In the genomic region with DNA sequence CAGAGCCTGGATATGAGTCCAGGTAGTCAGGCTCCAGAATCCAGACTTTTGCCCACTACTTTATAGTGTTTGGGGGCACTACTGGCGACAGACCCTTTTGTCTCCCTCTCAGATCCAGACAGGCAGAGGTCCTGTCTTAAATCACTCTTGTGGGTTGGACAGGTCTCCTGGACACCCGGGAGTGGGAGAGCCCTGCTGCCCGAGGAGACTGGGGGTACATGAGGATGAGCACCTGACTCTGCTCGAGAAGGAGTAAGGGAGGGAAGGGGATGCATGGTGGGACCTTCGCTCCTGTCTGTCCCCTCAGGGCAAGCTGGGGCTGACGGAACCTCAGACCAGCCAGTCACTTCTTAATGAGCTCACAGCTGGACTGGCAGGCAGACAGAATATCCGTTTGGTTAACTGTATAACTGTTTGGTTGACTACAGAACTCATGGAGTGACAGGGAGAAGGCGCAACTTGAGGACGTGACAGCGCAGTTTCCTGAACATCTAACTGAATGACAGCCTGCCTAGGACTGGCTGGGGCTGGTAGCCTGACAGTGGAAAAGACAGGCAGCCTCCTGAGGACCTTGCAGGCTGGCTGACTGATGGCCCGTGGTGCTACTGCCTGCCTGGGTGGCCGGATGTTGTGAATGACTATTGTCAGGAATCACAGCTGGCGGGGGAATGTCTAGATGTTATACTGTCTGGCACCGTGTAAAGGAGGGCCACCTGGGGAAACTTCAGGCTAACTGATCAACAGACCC, we compare ENCODE assay signal across 10 cellular contexts. TPM values are rescaled to one million over a fixed set of nuclear protein-coding genes. Genes with fewer than 3 reads are reported as not detected.
DNase-seq lines count a peak whose midpoint lies in the region; ATAC-seq and TF ChIP-seq lines count a peak whose summit lies in the region.
"Had no signal": no experiment of that assay in that cellular context is flagged by ENCODE, and none has a peak within 500 bp of the region (broad histone marks: within the 10 kb centered on the region; RNA-seq: fewer than 3 reads in every experiment).

No MANE protein-coding gene starts in this region.

- intact Hi-C loops in colonic mucosa (cut with DNase I), result no loop called here

- H3K9me3 ChIP-seq in colonic mucosa (no peaks in the 10 kb centered on the region), trophoblast cell (ENCODE audit: insufficient read depth, low read depth, low read length) (no peaks in the 10 kb centered on the region)

- H3K27ac ChIP-seq in colonic mucosa (no peak overlapping the region), trophoblast cell (ENCODE audit: low read depth, low read length) (no peak overlapping the region)
- H3K27ac ChIP-seq: SK-N-MC had no signal

- peaks cover 5% of the 10 kb centered on the region for H3K79me2 ChIP-seq in trophoblast cell (ENCODE audit: control insufficient read depth, insufficient read depth, low read length, poor library complexity)

- no peak overlapping the region for H3K18ac ChIP-seq in trophoblast cell (ENCODE audit: low read length)

- no peaks in the 10 kb centered on the region for H3K27me3 Mint-ChIP-seq in T-helper 1 cell treated with Interleukin-12 subunit alpha and Interleukin-12 subunit beta and Interleukin-4 antibody, amounts not matched to agents 30 μg/mL and 1 μg/mL, for 36 hours (ENCODE audit: low read depth)

- no peak overlapping the region for H3K4me3 ChIP-seq in colonic mucosa
- H3K4me3 ChIP-seq in trophoblast cell (ENCODE audit: low read depth, low read length), result no peak overlapping the region

- H2AFZ ChIP-seq in trophoblast cell (ENCODE audit: insufficient read depth, low read length, poor library complexity), result peak overlapping the region; percentile 6

- no peak overlapping the region for H3K4ac ChIP-seq in trophoblast cell (ENCODE audit: low read depth, low read length)

- H3K79me1 ChIP-seq in trophoblast cell (ENCODE audit: low read length), result peaks cover 8% of the 10 kb centered on the region

- no peaks in the 10 kb centered on the region for H3K36me3 ChIP-seq in colonic mucosa
- peaks cover under 1 to 7% of the 10 kb centered on the region in 2 experiments for H3K36me3 ChIP-seq in trophoblast cell (ENCODE audit: control insufficient read depth in 1 of 2, insufficient read depth in 2 of 2, low read length in 2 of 2)

- H3K4me2 ChIP-seq in trophoblast cell (ENCODE audit: low read length), result peak overlapping the region; percentile 65

- no CpG with 5 or more reads among the region's 14 CpGs for WGBS in trophoblast cell (ENCODE audit: extremely low coverage, insufficient coverage, insufficient read length)

- H3K23ac ChIP-seq in trophoblast cell (ENCODE audit: low read length), result no peak overlapping the region

- no peak overlapping the region for H3K14ac ChIP-seq in trophoblast cell (ENCODE audit: low read length)

- H3K9ac ChIP-seq in colonic mucosa (ENCODE audit: low read depth in 2 of 2, low read length in 2 of 2), result peak overlapping the region; percentile 23 to 60
- H3K9ac ChIP-seq in trophoblast cell (ENCODE audit: low read length), result no peak overlapping the region

- no peak overlapping the region for H4K91ac ChIP-seq in trophoblast cell (ENCODE audit: low read depth, low read length)

- H3K4me1 Mint-ChIP-seq in T-helper 1 cell treated with Interleukin-12 subunit alpha and Interleukin-12 subunit beta and Interleukin-4 antibody, amounts not matched to agents 30 μg/mL and 1 μg/mL, for 36 hours (ENCODE audit: low read depth), result peaks cover 19% of the 10 kb centered on the region

- H3K27ac Mint-ChIP-seq in T-helper 1 cell treated with Interleukin-12 subunit alpha and Interleukin-12 subunit beta and Interleukin-4 antibody, amounts not matched to agents 30 μg/mL and 1 μg/mL, for 36 hours, result peak overlapping the region; percentile 95

- H3K36me3 Mint-ChIP-seq in T-helper 1 cell treated with Interleukin-12 subunit alpha and Interleukin-12 subunit beta and Interleukin-4 antibody, amounts not matched to agents 30 μg/mL and 1 μg/mL, for 36 hours (ENCODE audit: low read depth), result peaks cover 20% of the 10 kb centered on the region

- H2BK5ac ChIP-seq in trophoblast cell (ENCODE audit: low read depth, low read length, poor library complexity), result no peak overlapping the region

- no peak overlapping the region for H2BK120ac ChIP-seq in trophoblast cell (ENCODE audit: insufficient read depth, low read length, poor library complexity)

- no peak for ATAC-seq in HG03521 (IDR thresholded peaks at IDR 0.05; ENCODE audit: unreplicated experiment)

- H4K12ac ChIP-seq in trophoblast cell (ENCODE audit: low read depth, low read length), result no peak overlapping the region

- no peaks in the 10 kb centered on the region for H3K4me1 ChIP-seq in colonic mucosa
- peaks cover 8 to 14% of the 10 kb centered on the region in 2 experiments for H3K4me1 ChIP-seq in trophoblast cell (ENCODE audit: control insufficient read depth in 1 of 2, insufficient read depth in 2 of 2, low read length in 2 of 2)

- TF ChIP-seq CTCF in colonic mucosa (IDR thresholded peaks at IDR 0.05), result no peak
- no peak for TF ChIP-seq CTCF in GM10266 (IDR thresholded peaks at IDR 0.05; ENCODE audit: control insufficient read depth, insufficient read depth, low read depth, missing control alignments)

- peak overlapping the region; percentile 31 for H3K4me3 Mint-ChIP-seq in T-helper 1 cell treated with Interleukin-12 subunit alpha and Interleukin-12 subunit beta and Interleukin-4 antibody, amounts not matched to agents 30 μg/mL and 1 μg/mL, for 36 hours

- H3K27me3 ChIP-seq in colonic mucosa (peaks cover 3% of the 10 kb centered on the region), trophoblast cell (ENCODE audit: insufficient read depth, low read length) (no peaks in the 10 kb centered on the region)

- no peaks in the 10 kb centered on the region for H3K9me3 Mint-ChIP-seq in T-helper 1 cell treated with Interleukin-12 subunit alpha and Interleukin-12 subunit beta and Interleukin-4 antibody, amounts not matched to agents 30 μg/mL and 1 μg/mL, for 36 hours

- no peak overlapping the region for H2BK12ac ChIP-seq in trophoblast cell (ENCODE audit: low read length)

- H2AK5ac ChIP-seq in trophoblast cell (ENCODE audit: low read length), result no peak overlapping the region

- no peak overlapping the region for H4K8ac ChIP-seq in trophoblast cell (ENCODE audit: low read depth, low read length)

- DNase-seq in T-helper 1 cell, result no peak
- DNase-seq in NCI-H69 (lab: John Stamatoyannopoulos, UW), result peak; percentile 59
- DNase-seq in colonic mucosa, result no peak
- no peak for DNase-seq in trophoblast cell
- no peak for DNase-seq in stimulated activated CD4-positive, alpha-beta T cell treated with anti-CD3 and anti-CD28 coated beads, Interleukin-4, amount 100 ng/mL, for 24 hours
- no peak for DNase-seq in GM10266 (ENCODE audit: extremely low spot score)
- DNase-seq: NCI-H1105 had no signal

RNA-seq across cellular contexts. Expression of a gene that starts 1.6 kb away (rescaled TPM):
- 10 to 100 TPM in 1 of 2 donors, 1 to 10 TPM in 1; 4.8 to 16.8 TPM for total RNA-seq in colonic mucosa
- 10.6 and 10.8 TPM in 2 replicates for polyA plus RNA-seq in trophoblast cell (2013)

RNA-seq across cellular contexts. Expression of a gene that starts 11.4 kb away (rescaled TPM):
- total RNA-seq in colonic mucosa, result 1 to 10 TPM; 3.0 to 4.9 TPM
- 0.17 and 0.18 TPM in 2 replicates for polyA plus RNA-seq in trophoblast cell (2013)
